In genomic region chr16:21101631-21102420, GRCh38 we compare ENCODE assay signal across 8 cellular contexts. TPM values are rescaled to one million over a fixed set of nuclear protein-coding genes. Genes with fewer than 3 reads are reported as not detected.
DNase-seq lines count a peak whose midpoint lies in the region; ATAC-seq and TF ChIP-seq lines count a peak whose summit lies in the region.

No MANE protein-coding gene starts in this region.

- H3K4me3 Mint-ChIP-seq in MCF 10A (ENCODE audit: unreplicated experiment): no peak overlapping the region

- POLR2A ChIA-PET in MCF 10A (lab: Yijun Ruan, JAX): interaction anchor here (0.6 to 1.1 kb wide), 4 partner anchors 12 to 295 kb away, joined by 3 read pairs; partner anchors contain the start of genes ERI2 and REXO5

- in situ Hi-C loops in gastrocnemius medialis (cut with MboI; ENCODE audit: low sequenced_read_pairs in 4 of 4): no loop called here

- H3K4me1 Mint-ChIP-seq in MCF 10A (ENCODE audit: insufficient read depth, unreplicated experiment): peaks cover 16% of the 10 kb centered on the region

- intact Hi-C loops in MCF 10A (cut with micrococcal nuclease) (loop anchor here (1.0 kb wide), 1 partner anchor 253 kb away; no protein-coding TSS in a partner anchor), breast epithelium (cut with DNase I; ENCODE audit: low total_unique reads) (no loop called here), thyroid gland (cut with DNase I) (no loop called here), gastrocnemius medialis (cut with DNase I; ENCODE audit: low total_unique reads) (no loop called here)

- H3K36me3 Mint-ChIP-seq in MCF 10A (ENCODE audit: insufficient read depth, unreplicated experiment): peaks cover 7% of the 10 kb centered on the region

- DNase-seq in MCF 10A (ENCODE audit: unreplicated experiment): peak; percentile 43
- no peak for DNase-seq in breast epithelium (ENCODE audit: low spot score in 2 of 2)
- peak in 1 of 2 donors; percentile 5 for DNase-seq in foreskin keratinocyte
- peak; percentile 6 to 13 for DNase-seq in thyroid gland
- no peak for DNase-seq in globus pallidus (ENCODE audit: low spot score)
- DNase-seq in gastrocnemius medialis: no peak

- H3K27me3 Mint-ChIP-seq in MCF 10A (ENCODE audit: insufficient read depth, unreplicated experiment): no peaks in the 10 kb centered on the region

- ATAC-seq in SK-N-SH treated with all-trans-retinoic acid at 6 μM for 48 hours (peak; percentile 78), foreskin keratinocyte (peak; percentile 72), gastrocnemius medialis (no peak), HG03439 (IDR thresholded peaks at IDR 0.05; ENCODE audit: unreplicated experiment) (no peak)

- no peaks in the 10 kb centered on the region for H3K9me3 Mint-ChIP-seq in MCF 10A (ENCODE audit: unreplicated experiment)

- H3K36me3 ChIP-seq in breast epithelium: no peaks in the 10 kb centered on the region
- no peaks in the 10 kb centered on the region for H3K36me3 ChIP-seq in thyroid gland
- no peaks in the 10 kb centered on the region for H3K36me3 ChIP-seq in gastrocnemius medialis

- no peak overlapping the region for H3K4me3 ChIP-seq in breast epithelium
- H3K4me3 ChIP-seq in thyroid gland (replicated peaks in 1 of 3): no peak overlapping the region
- no peak overlapping the region for H3K4me3 ChIP-seq in gastrocnemius medialis

- CTCF ChIA-PET in MCF 10A (lab: Yijun Ruan, JAX): interaction anchor here (0.6 to 6.0 kb wide), 7 partner anchors 8 to 253 kb away, joined by 3 to 53 read pairs (median 3); no protein-coding TSS in a partner anchor

- H3K27me3 ChIP-seq in breast epithelium (no peaks in the 10 kb centered on the region), foreskin keratinocyte (peaks cover 11% of the 10 kb centered on the region), thyroid gland (no peaks in the 10 kb centered on the region), gastrocnemius medialis (no peaks in the 10 kb centered on the region)

- H3K27ac ChIP-seq in breast epithelium (no peak overlapping the region), foreskin keratinocyte (no peak overlapping the region), thyroid gland (no peak overlapping the region), gastrocnemius medialis (no peak overlapping the region)

- H3K9me3 ChIP-seq in breast epithelium: no peaks in the 10 kb centered on the region
- H3K9me3 ChIP-seq in thyroid gland: no peaks in the 10 kb centered on the region
- H3K9me3 ChIP-seq in gastrocnemius medialis: no peaks in the 10 kb centered on the region

- no peak for TF ChIP-seq POLR2A in breast epithelium (IDR thresholded peaks at IDR 0.05)
- no peak for TF ChIP-seq POLR2A in thyroid gland (IDR thresholded peaks at IDR 0.05)
- TF ChIP-seq POLR2A in gastrocnemius medialis (IDR thresholded peaks at IDR 0.05): no peak

- no TSS peak for BruUV-seq in MCF 10A (replicated peaks; lab: Mats Ljungman, UMichigan)

- H3K4me1 ChIP-seq in breast epithelium (no peaks in the 10 kb centered on the region), foreskin keratinocyte (no peaks in the 10 kb centered on the region), thyroid gland (no peaks in the 10 kb centered on the region), gastrocnemius medialis (no peaks in the 10 kb centered on the region)

- WGBS in thyroid gland, 2 donors: 48 to 68% methylated on average over 8 of the region's 8 CpGs

- TF ChIP-seq CTCF in MCF 10A (IDR thresholded peaks at IDR 0.05; ENCODE audit: unreplicated experiment) (peak; percentile 30), breast epithelium (IDR thresholded peaks at IDR 0.05) (no peak), foreskin keratinocyte (conservative IDR thresholded peaks at IDR 0.05) (peak; percentile 66), thyroid gland (IDR thresholded peaks at IDR 0.05) (peak in 3 of 6 experiments; percentile 11 to 35 (median 19)), gastrocnemius medialis (IDR thresholded peaks at IDR 0.05 in 4 of 5, conservative IDR thresholded peaks at IDR 0.05 in 1 of 5) (no peak)

- no peak overlapping the region for H3K27ac Mint-ChIP-seq in MCF 10A (ENCODE audit: low read depth, unreplicated experiment)

TF ChIP-seq in SK-N-SH treated with all-trans-retinoic acid at 6 μM for 48 hours, 23 proteins besides CTCF, POLR2A, EP300 and RAD21 (continues in another document):
- no peak for TF ChIP-seq CSDC2 (CRISPR knock-in tag; IDR thresholded peaks at IDR 0.05)
- TF ChIP-seq ZNF70 (CRISPR knock-in tag; IDR thresholded peaks at IDR 0.05): no peak
- TF ChIP-seq RARB (CRISPR knock-in tag; IDR thresholded peaks at IDR 0.05): no peak
- TF ChIP-seq PATZ1 (CRISPR knock-in tag; IDR thresholded peaks at IDR 0.05; ENCODE audit: borderline replicate concordance): no peak
- no peak for TF ChIP-seq CREB5 (CRISPR knock-in tag; IDR thresholded peaks at IDR 0.05; ENCODE audit: low read depth)
- TF ChIP-seq ARNTL (CRISPR knock-in tag; IDR thresholded peaks at IDR 0.05; ENCODE audit: borderline replicate concordance, low read depth): no peak
- TF ChIP-seq ZNF8 (CRISPR knock-in tag; IDR thresholded peaks at IDR 0.05): no peak
- no peak for TF ChIP-seq CSRNP3 (CRISPR knock-in tag; IDR thresholded peaks at IDR 0.05)
- TF ChIP-seq ZFP3 (CRISPR knock-in tag; IDR thresholded peaks at IDR 0.05): no peak
- no peak for TF ChIP-seq TSHZ2 (CRISPR knock-in tag; IDR thresholded peaks at IDR 0.05)

RNA-seq across cellular contexts. Expression of gene DNAH3, which starts 48.8 kb away (rescaled TPM):
- total RNA-seq in MCF 10A (2022) (not detected in 2 replicates), breast epithelium (under 1 TPM in 2 of 3 donors, not detected in 1; under 0.01 to 0.59 TPM), foreskin keratinocyte (0.07 and 0.10 TPM in 2 replicates), thyroid gland (under 1 TPM in 1 of 4 donors, not detected in 3; 0.15 TPM), gastrocnemius medialis (under 1 TPM; 0.02 to 0.47 (median 0.21) TPM)
- 0.06 and 0.10 TPM in 2 replicates for polyA plus RNA-seq in foreskin keratinocyte

RNA-seq across cellular contexts. Expression of gene LDAF1, which starts 56.6 kb away (rescaled TPM):
- 30.1 and 37.8 TPM in 2 replicates for total RNA-seq in MCF 10A (2022)
- total RNA-seq in breast epithelium: 10 to 100 TPM; 49.2 to 99.4 (median 97.5) TPM
- 19.3 and 27.4 TPM in 2 replicates for total RNA-seq in foreskin keratinocyte
- 16.5 and 18.5 TPM in 2 replicates for polyA plus RNA-seq in foreskin keratinocyte
- 10 to 100 TPM; 23.0 to 84.0 (median 68.2) TPM for total RNA-seq in thyroid gland
- total RNA-seq in gastrocnemius medialis: 10 to 100 TPM; 19.4 to 70.0 (median 34.3) TPM

Comparison
In these comparisons a context has a peak if more than half of its experiments do, and no peak if none do; other contexts are left out.
1. DNase-seq: peak in MCF 10A (single experiment) and thyroid gland (2 of 2); none in breast epithelium (0 of 2), globus pallidus (single experiment) and gastrocnemius medialis (0 of 2).
2. CTCF ChIP-seq: peak in MCF 10A (single experiment) and foreskin keratinocyte (single experiment); none in breast epithelium (0 of 3) and gastrocnemius medialis (0 of 5).
3. ATAC-seq: peak in SK-N-SH treated with all-trans-retinoic acid at 6 μM for 48 hours (single experiment) and foreskin keratinocyte (single experiment); none in gastrocnemius medialis (0 of 2) and HG03439 (single experiment).